Comparison of ENCODE assay signal across 23 cellular contexts in genomic region chr4:122895336-122895995, GRCh38. TPM values are rescaled to one million over a fixed set of nuclear protein-coding genes. Genes with fewer than 3 reads are reported as not detected.
DNase-seq lines count a peak whose midpoint lies in the region; ATAC-seq, FAIRE-seq and TF ChIP-seq lines count a peak whose summit lies in the region.
"Had no signal": no experiment of that assay in that cellular context is flagged by ENCODE, and none has a peak within 500 bp of the region (broad histone marks: within the 10 kb centered on the region; RNA-seq: fewer than 3 reads in every experiment).

No MANE protein-coding gene starts in this region.

- no peaks in the 10 kb centered on the region for H3K9me3 Mint-ChIP-seq in osteocyte (ENCODE audit: unreplicated experiment)
- H3K9me3 Mint-ChIP-seq: activated CD4-positive, alpha-beta T cell treated with anti-CD3 and anti-CD28 coated beads, Interleukin-2, amount 10 ng/mL, durations not matched to agents 7 days and 5 days; activated naive CD8-positive, alpha-beta T cell treated with anti-CD3 and anti-CD28 coated beads for 36 hours; activated T-helper 2 cell treated with anti-CD3 and anti-CD28 coated beads, Interferon-gamma antibody, Interleukin-2, Interleukin-4, amounts not matched to agents 10 μg/mL and 5 μg/mL and 100 μg/mL, durations not matched to agents 14 hours and 24 hours and 36 hours; immature natural killer cell; T-helper 1 cell treated with Interleukin-12 subunit alpha and Interleukin-12 subunit beta and Interleukin-4 antibody, amounts not matched to agents 30 μg/mL and 1 μg/mL, for 36 hours had no signal

- H3K4me3 Mint-ChIP-seq in osteocyte (ENCODE audit: unreplicated experiment), result no peak overlapping the region
- H3K4me3 Mint-ChIP-seq: activated CD4-positive, alpha-beta T cell treated with anti-CD3 and anti-CD28 coated beads, Interleukin-2, amount 10 ng/mL, durations not matched to agents 7 days and 5 days; activated naive CD8-positive, alpha-beta T cell treated with anti-CD3 and anti-CD28 coated beads for 36 hours; immature natural killer cell; T-helper 1 cell treated with Interleukin-12 subunit alpha and Interleukin-12 subunit beta and Interleukin-4 antibody, amounts not matched to agents 30 μg/mL and 1 μg/mL, for 36 hours had no signal

- no peaks in the 10 kb centered on the region for H3K79me2 ChIP-seq in PC-3 (ENCODE audit: low read length)

- ATAC-seq in A549 (no peak), PC-3 (no peak; the same call in 1 of the 2 replicates), HG03460 (IDR thresholded peaks at IDR 0.05; ENCODE audit: unreplicated experiment) (no peak), HG03280 (IDR thresholded peaks at IDR 0.05; ENCODE audit: unreplicated experiment) (no peak), GM21717 (IDR thresholded peaks at IDR 0.05; ENCODE audit: unreplicated experiment) (no peak)
- ATAC-seq: lower lobe of right lung had no signal

- H3K4me1 Mint-ChIP-seq in osteocyte (ENCODE audit: unreplicated experiment), result peaks cover 39% of the 10 kb centered on the region
- H3K4me1 Mint-ChIP-seq: activated CD4-positive, alpha-beta T cell treated with anti-CD3 and anti-CD28 coated beads, Interleukin-2, amount 10 ng/mL, durations not matched to agents 7 days and 5 days; activated naive CD8-positive, alpha-beta T cell treated with anti-CD3 and anti-CD28 coated beads for 36 hours had no signal

- H3K4me1 ChIP-seq in A549, result peaks cover 87% of the 10 kb centered on the region
- H3K4me1 ChIP-seq in PC-3 (ENCODE audit: insufficient read depth, low read length), result peaks cover 42% of the 10 kb centered on the region
- H3K4me1 ChIP-seq in small intestine (ENCODE audit: control insufficient read depth in 2 of 2, insufficient read depth in 1 of 2, low read depth in 1 of 2, low read length in 1 of 2), result no peaks in the 10 kb centered on the region
- H3K4me1 ChIP-seq: upper lobe of left lung had no signal

- no peak for TF ChIP-seq POLR2A in A549 (IDR thresholded peaks at IDR 0.05; ENCODE audit: low read length)

- H3K27me3 ChIP-seq in PC-3 (ENCODE audit: low read length) (no peaks in the 10 kb centered on the region), small intestine (ENCODE audit: control insufficient read depth in 2 of 2, insufficient read depth in 2 of 2, low read length in 2 of 2) (no peaks in the 10 kb centered on the region)
- H3K27me3 ChIP-seq: SJSA1, stomach, upper lobe of left lung had no signal

- H3K4me2 ChIP-seq in A549 (peak overlapping the region; percentile 58), PC-3 (ENCODE audit: low read length) (peak overlapping the region; percentile 31; the same call in 1 of the 2 replicates)

- H3K9me3 ChIP-seq in A549, result no peaks in the 10 kb centered on the region
- no peaks in the 10 kb centered on the region for H3K9me3 ChIP-seq in PC-3 (ENCODE audit: low read length)
- no peaks in the 10 kb centered on the region for H3K9me3 ChIP-seq in small intestine (ENCODE audit: control insufficient read depth, low read depth)
- H3K9me3 ChIP-seq: lower lobe of right lung, SJSA1, stomach, upper lobe of left lung had no signal

- peaks cover 3% of the 10 kb centered on the region for H3F3A ChIP-seq in PC-3 (ENCODE audit: low read length, unreplicated experiment)

- H3K4me3 ChIP-seq in A549 (no peak overlapping the region), PC-3 (ENCODE audit: low read length) (no peak overlapping the region), coronary artery (no peak overlapping the region), small intestine (ENCODE audit: low read depth in 1 of 2, low read length in 2 of 2) (no peak overlapping the region)
- H3K4me3 ChIP-seq: lower lobe of right lung, SJSA1, stomach, upper lobe of left lung had no signal

- TF ChIP-seq CTCF in A549 (IDR thresholded peaks at IDR 0.05), result no peak
- TF ChIP-seq CTCF in PC-3 (conservative IDR thresholded peaks at IDR 0.05; ENCODE audit: low read depth, low read length), result no peak
- no peak for TF ChIP-seq CTCF in coronary artery (IDR thresholded peaks at IDR 0.05)
- TF ChIP-seq CTCF in osteocyte (IDR thresholded peaks at IDR 0.05), result no peak

- no peaks in the 10 kb centered on the region for H4K20me1 ChIP-seq in PC-3 (ENCODE audit: low read length)

- intact Hi-C loops in PC-3 (cut with micrococcal nuclease), result loop anchor here (5.0 kb wide), 2 partner anchors 68 to 113 kb away; partner anchors contain the start of gene FGF2

- 15% methylated on average over 1 of the region's 1 CpG for WGBS in A549 (ENCODE audit: missing lambda C conversion rate)
- WGBS in small intestine, 3 donors, result 61 to 81% (median 63%) methylated on average over 1 of the region's 1 CpG

- H3K27ac ChIP-seq in A549 (peak overlapping the region; percentile 83 to 91), PC-3 (ENCODE audit: low read length) (peak overlapping the region; percentile 76), coronary artery (peak overlapping the region; percentile 5 to 42), small intestine (ENCODE audit: low read depth in 1 of 2, low read length in 1 of 2) (no peak overlapping the region)
- H3K27ac ChIP-seq: lower lobe of right lung, SJSA1, stomach, upper lobe of left lung had no signal

- H3K27ac Mint-ChIP-seq in osteocyte (ENCODE audit: unreplicated experiment), result peak overlapping the region; percentile 79
- H3K27ac Mint-ChIP-seq: activated CD4-positive, alpha-beta T cell treated with anti-CD3 and anti-CD28 coated beads, Interleukin-2, amount 10 ng/mL, durations not matched to agents 7 days and 5 days; activated naive CD8-positive, alpha-beta T cell treated with anti-CD3 and anti-CD28 coated beads for 36 hours; activated T-helper 2 cell treated with anti-CD3 and anti-CD28 coated beads, Interferon-gamma antibody, Interleukin-2, Interleukin-4, amounts not matched to agents 10 μg/mL and 5 μg/mL and 100 μg/mL, durations not matched to agents 14 hours and 24 hours and 36 hours; immature natural killer cell; T-helper 1 cell treated with Interleukin-12 subunit alpha and Interleukin-12 subunit beta and Interleukin-4 antibody, amounts not matched to agents 30 μg/mL and 1 μg/mL, for 36 hours had no signal

- H3K9me2 ChIP-seq in PC-3 (replicated peaks; ENCODE audit: low read length), result no peaks in the 10 kb centered on the region

- no peak for FAIRE-seq in A549 (lab: Jason Lieb, UNC)
- no peak for FAIRE-seq in small intestine (lab: Jason Lieb, UNC)
- FAIRE-seq: H1 had no signal

- no peak overlapping the region for H2AFZ ChIP-seq in PC-3 (ENCODE audit: low read length)

- no peak for TF ChIP-seq RAD21 in A549 (conservative IDR thresholded peaks at IDR 0.05 in 1 of 2, IDR thresholded peaks at IDR 0.05 in 1 of 2)

- TF ChIP-seq EP300 in A549 (IDR thresholded peaks at IDR 0.05), result no peak

- H3K36me3 ChIP-seq in PC-3 (ENCODE audit: low read depth, low read length) (peaks cover 5% of the 10 kb centered on the region; the same call in 1 of the 2 replicates), small intestine (ENCODE audit: control insufficient read depth in 2 of 2, insufficient read depth in 2 of 2, low read length in 2 of 2) (no peaks in the 10 kb centered on the region)

- POLR2A ChIA-PET in A549 (lab: Yijun Ruan, JAX) (no interaction called here), PC-3 (lab: Charles Lee; ENCODE audit: unreplicated experiment) (no interaction called here)

- peaks cover 22% of the 10 kb centered on the region for H3K36me3 Mint-ChIP-seq in osteocyte (ENCODE audit: unreplicated experiment)
- H3K36me3 Mint-ChIP-seq: activated naive CD8-positive, alpha-beta T cell treated with anti-CD3 and anti-CD28 coated beads for 36 hours had no signal

- CTCF ChIA-PET in A549 (lab: Yijun Ruan, JAX) (interaction anchor here (0.6 to 3.1 kb wide), 3 partner anchors 18 to 577 kb away, joined by 5 to 13 read pairs (median 13); no protein-coding TSS in a partner anchor), PC-3 (lab: Charles Lee) (no interaction called here)

- no TSS peak for BruUV-seq in PC-3 (replicated peaks; lab: Mats Ljungman, UMichigan)

- no peak overlapping the region for H3K9ac ChIP-seq in PC-3 (ENCODE audit: low read length)

- DNase-seq in A549 (ENCODE audit: low read depth in 1 of 2, low spot score in 1 of 2) (no peak), PC-3 (no peak), coronary artery (ENCODE audit: low spot score) (no peak), osteocyte (ENCODE audit: extremely low spot score, unreplicated experiment) (no peak), small intestine (no peak)
- DNase-seq: activated CD4-positive, alpha-beta T cell treated with anti-CD3 and anti-CD28 coated beads, Interleukin-2, amount 10 ng/mL, durations not matched to agents 7 days and 5 days; activated naive CD8-positive, alpha-beta T cell treated with anti-CD3 and anti-CD28 coated beads for 36 hours; cortex of kidney; EL; immature natural killer cell; lower lobe of right lung; NCI-H1105 treated with DMSO at 0.1 percent for 48 hours; NCI-H2081 treated with DMSO at 0.1 percent for 48 hours; NCI-H446; stomach; upper lobe of left lung had no signal

- H3K27me3 Mint-ChIP-seq in osteocyte (ENCODE audit: unreplicated experiment), result no peaks in the 10 kb centered on the region
- H3K27me3 Mint-ChIP-seq: activated CD4-positive, alpha-beta T cell treated with anti-CD3 and anti-CD28 coated beads, Interleukin-2, amount 10 ng/mL, durations not matched to agents 7 days and 5 days; activated naive CD8-positive, alpha-beta T cell treated with anti-CD3 and anti-CD28 coated beads for 36 hours had no signal

TF ChIP-seq in A549, 52 proteins besides CTCF, POLR2A, EP300 and RAD21 (continues in another document):
- TF ChIP-seq EHMT2 (IDR thresholded peaks at IDR 0.05; ENCODE audit: low read depth) (no peak), ESRRA (IDR thresholded peaks at IDR 0.05; ENCODE audit: borderline replicate concordance, low read length) (no peak), HOXB5 (CRISPR knock-in tag; IDR thresholded peaks at IDR 0.05) (no peak), JUNB (IDR thresholded peaks at IDR 0.05) (no peak), ZSCAN20 (CRISPR knock-in tag; IDR thresholded peaks at IDR 0.05) (no peak), FOXS1 (CRISPR knock-in tag; IDR thresholded peaks at IDR 0.05) (no peak), PHF8 (IDR thresholded peaks at IDR 0.05; ENCODE audit: borderline replicate concordance, low read depth) (no peak), NPAS2 (CRISPR knock-in tag; IDR thresholded peaks at IDR 0.05; ENCODE audit: borderline replicate concordance) (no peak)

RNA-seq across cellular contexts. Expression of gene NUDT6, which starts 26.9 kb away (rescaled TPM):
- 10.2 and 12.7 TPM in 2 replicates for polyA plus RNA-seq in A549 (2011; rRNA removed)
- 5.2 and 6.0 TPM in 2 replicates for polyA plus RNA-seq in A549 (2012; cell fraction: cytosol; rRNA removed)
- polyA plus RNA-seq in A549 (2012; cell fraction: nucleus; rRNA removed), result 4.3 and 4.7 TPM in 2 replicates
- polyA plus RNA-seq in A549 (2017; fragmentation: RNase III; extraction: RNeasy Plus Mini Kit Qiagen cat#74134 plus additional on column Dnase treatment), result 8.7 to 10.4 TPM (median 9.9 TPM) in 3 replicates
- 3.3 and 4.1 TPM in 2 replicates for polyA minus RNA-seq in A549 (2011; rRNA and poly(A)+ RNA removed)
- total RNA-seq in PC-3 (2014; rRNA removed), result 6.9 and 7.5 TPM in 2 replicates
- 4.8 and 6.9 TPM in 2 replicates for total RNA-seq in osteocyte
- 1 to 10 TPM; 2.7 to 8.0 (median 4.0) TPM for polyA plus RNA-seq in small intestine

Comparison
In these comparisons a context has a peak if more than half of its experiments do, and no peak if none do; other contexts are left out.
1. H3K27ac ChIP-seq: peak in A549 (2 of 2), PC-3 (single experiment) and coronary artery (2 of 2); none in small intestine (0 of 2).